Comparison of ENCODE assay signal across 12 cellular contexts in the genomic region with DNA sequence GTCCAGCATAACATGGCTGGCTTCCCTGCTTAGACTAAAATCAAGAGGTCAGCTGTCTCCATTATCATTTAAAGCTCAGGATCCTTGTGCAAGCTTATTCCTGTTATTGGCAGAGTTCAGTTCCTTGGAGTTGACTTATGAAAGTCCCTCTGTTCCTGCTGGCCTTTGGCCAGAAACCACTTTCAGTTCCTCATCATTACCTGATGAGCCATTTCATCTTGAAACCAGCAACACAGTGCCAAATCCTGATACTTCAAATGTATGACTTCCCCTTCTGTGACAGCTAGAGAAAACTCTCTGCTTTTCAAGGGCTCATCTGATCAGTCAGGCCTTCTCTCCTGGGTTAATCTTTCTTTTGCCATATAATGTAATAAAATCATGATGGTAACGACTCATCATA.
DNase-seq lines count a peak whose midpoint lies in the region; ATAC-seq and TF ChIP-seq lines count a peak whose summit lies in the region.
"Had no signal": no experiment of that assay in that cellular context is flagged by ENCODE, and none has a peak within 500 bp of the region (broad histone marks: within the 10 kb centered on the region; RNA-seq: fewer than 3 reads in every experiment).

No MANE protein-coding gene starts in this region.

- H3K9me3 ChIP-seq in colonic mucosa, result no peaks in the 10 kb centered on the region
- H3K9me3 ChIP-seq: breast epithelium had no signal

- H3K36me3 Mint-ChIP-seq in T-helper 2 cell treated with Interferon-gamma antibody and Interleukin-4, amounts not matched to agents 5 μg/mL and 100 μg/mL, for 36 hours (ENCODE audit: low read depth), result no peaks in the 10 kb centered on the region
- H3K36me3 Mint-ChIP-seq in activated naive CD4-positive, alpha-beta T cell treated with anti-CD3 and anti-CD28 coated beads, Interleukin-2, amount 50 U/mL, for 72 hours, result no peaks in the 10 kb centered on the region
- no peaks in the 10 kb centered on the region for H3K36me3 Mint-ChIP-seq in activated CD4-positive, alpha-beta T cell treated with anti-CD3 and anti-CD28 coated beads, Interleukin-2, amount 10 ng/mL, durations not matched to agents 7 days and 5 days (ENCODE audit: low read depth)
- H3K36me3 Mint-ChIP-seq: IgD-negative memory B cell had no signal

- intact Hi-C loops in colonic mucosa (cut with DNase I), result no loop called here

- no peak overlapping the region for H3K4me3 ChIP-seq in colonic mucosa
- H3K4me3 ChIP-seq: breast epithelium had no signal

- no peak for TF ChIP-seq CTCF in colonic mucosa (IDR thresholded peaks at IDR 0.05)

- ATAC-seq in GM18498 (IDR thresholded peaks at IDR 0.05; ENCODE audit: unreplicated experiment) (peak; percentile 91), GM21529 (IDR thresholded peaks at IDR 0.05; ENCODE audit: unreplicated experiment) (peak; percentile 85), HG03457 (IDR thresholded peaks at IDR 0.05; ENCODE audit: unreplicated experiment) (peak; percentile 82)
- no peak for ATAC-seq in activated naive CD4-positive, alpha-beta T cell treated with anti-CD3 and anti-CD28 coated beads, Interleukin-2, amount 50 U/mL, for 72 hours

- H3K27me3 ChIP-seq in colonic mucosa, result no peaks in the 10 kb centered on the region
- H3K27me3 ChIP-seq: breast epithelium had no signal

- no peaks in the 10 kb centered on the region for H3K27me3 Mint-ChIP-seq in T-helper 2 cell treated with Interferon-gamma antibody and Interleukin-4, amounts not matched to agents 5 μg/mL and 100 μg/mL, for 36 hours (ENCODE audit: low read depth)
- no peaks in the 10 kb centered on the region for H3K27me3 Mint-ChIP-seq in activated CD4-positive, alpha-beta T cell treated with anti-CD3 and anti-CD28 coated beads, Interleukin-2, amount 10 ng/mL, durations not matched to agents 7 days and 5 days
- H3K27me3 Mint-ChIP-seq: IgD-negative memory B cell had no signal

- CTCF ChIA-PET in activated CD4-positive, alpha-beta T cell treated with anti-CD3 and anti-CD28 coated beads, Interleukin-2, amount 10 ng/mL, durations not matched to agents 7 days and 5 days (lab: Charles Lee), result no interaction called here

- no peak overlapping the region for H3K27ac ChIP-seq in colonic mucosa
- H3K27ac ChIP-seq: WERI-Rb-1 had no signal

- no peaks in the 10 kb centered on the region for H3K9me3 Mint-ChIP-seq in T-helper 2 cell treated with Interferon-gamma antibody and Interleukin-4, amounts not matched to agents 5 μg/mL and 100 μg/mL, for 36 hours
- H3K9me3 Mint-ChIP-seq in activated naive CD4-positive, alpha-beta T cell treated with anti-CD3 and anti-CD28 coated beads, Interleukin-2, amount 50 U/mL, for 72 hours, result peaks cover 9% of the 10 kb centered on the region in 2 donors
- H3K9me3 Mint-ChIP-seq in activated CD4-positive, alpha-beta T cell treated with anti-CD3 and anti-CD28 coated beads, Interleukin-2, amount 10 ng/mL, durations not matched to agents 7 days and 5 days, result no peaks in the 10 kb centered on the region

- no peaks in the 10 kb centered on the region for H3K36me3 ChIP-seq in colonic mucosa
- H3K36me3 ChIP-seq: breast epithelium, WERI-Rb-1 had no signal

- H3K27ac Mint-ChIP-seq in T-helper 2 cell treated with Interferon-gamma antibody and Interleukin-4, amounts not matched to agents 5 μg/mL and 100 μg/mL, for 36 hours, result no peak overlapping the region
- H3K27ac Mint-ChIP-seq in activated naive CD4-positive, alpha-beta T cell treated with anti-CD3 and anti-CD28 coated beads, Interleukin-2, amount 50 U/mL, for 72 hours, result no peak overlapping the region
- no peak overlapping the region for H3K27ac Mint-ChIP-seq in activated CD4-positive, alpha-beta T cell treated with anti-CD3 and anti-CD28 coated beads, Interleukin-2, amount 10 ng/mL, durations not matched to agents 7 days and 5 days
- H3K27ac Mint-ChIP-seq: IgD-negative memory B cell had no signal

- POLR2A ChIA-PET in activated CD4-positive, alpha-beta T cell treated with anti-CD3 and anti-CD28 coated beads, Interleukin-2, amount 10 ng/mL, durations not matched to agents 7 days and 5 days (lab: Charles Lee), result no interaction called here

- no peak overlapping the region for H3K9ac ChIP-seq in colonic mucosa (ENCODE audit: low read depth in 2 of 2, low read length in 2 of 2)

- no peaks in the 10 kb centered on the region for H3K4me1 Mint-ChIP-seq in T-helper 2 cell treated with Interferon-gamma antibody and Interleukin-4, amounts not matched to agents 5 μg/mL and 100 μg/mL, for 36 hours (ENCODE audit: low read depth)
- no peaks in the 10 kb centered on the region for H3K4me1 Mint-ChIP-seq in activated CD4-positive, alpha-beta T cell treated with anti-CD3 and anti-CD28 coated beads, Interleukin-2, amount 10 ng/mL, durations not matched to agents 7 days and 5 days
- H3K4me1 Mint-ChIP-seq: IgD-negative memory B cell had no signal

- H3K4me1 ChIP-seq in colonic mucosa, result no peaks in the 10 kb centered on the region
- H3K4me1 ChIP-seq: breast epithelium had no signal

- H3K4me3 Mint-ChIP-seq in T-helper 2 cell treated with Interferon-gamma antibody and Interleukin-4, amounts not matched to agents 5 μg/mL and 100 μg/mL, for 36 hours, result no peak overlapping the region
- no peak overlapping the region for H3K4me3 Mint-ChIP-seq in activated CD4-positive, alpha-beta T cell treated with anti-CD3 and anti-CD28 coated beads, Interleukin-2, amount 10 ng/mL, durations not matched to agents 7 days and 5 days
- H3K4me3 Mint-ChIP-seq: IgD-negative memory B cell had no signal

- peak; percentile 19 for DNase-seq in colonic mucosa
- no peak for DNase-seq in T-helper 2 cell treated with Interferon-gamma antibody and Interleukin-4, amounts not matched to agents 5 μg/mL and 100 μg/mL, for 36 hours (ENCODE audit: low spot score)
- no peak for DNase-seq in activated naive CD4-positive, alpha-beta T cell treated with anti-CD3 and anti-CD28 coated beads, Interleukin-2, amount 50 U/mL, for 72 hours (ENCODE audit: low spot score in 2 of 2)
- DNase-seq in activated CD4-positive, alpha-beta T cell treated with anti-CD3 and anti-CD28 coated beads, Interleukin-2, amount 10 ng/mL, durations not matched to agents 7 days and 5 days, result no peak
- DNase-seq in NCI-H2029 (lab: John Stamatoyannopoulos, UW), result no peak
- DNase-seq: DMS79, WERI-Rb-1 had no signal

Comparison
In these comparisons a context has a peak if more than half of its experiments do, and no peak if none do; other contexts are left out.
1. ATAC-seq: peak in GM18498 (single experiment), GM21529 (single experiment) and HG03457 (single experiment); none in activated naive CD4-positive, alpha-beta T cell treated with anti-CD3 and anti-CD28 coated beads, Interleukin-2, amount 50 U/mL, for 72 hours (0 of 2).